In genomic region chr21:45994086-45994661, GRCh38 we compare ENCODE assay signal across 1 cellular context.
TF ChIP-seq lines count a peak whose summit lies in the region.

No MANE protein-coding gene starts in this region.

TF ChIP-seq in HCT116, 20 proteins besides CTCF, POLR2A, EP300 and RAD21 (continued from another document):
- no peak for TF ChIP-seq REST (IDR thresholded peaks at IDR 0.05; ENCODE audit: low read depth)
- no peak for TF ChIP-seq SIN3A (IDR thresholded peaks at IDR 0.05; ENCODE audit: low read depth)
- no peak for TF ChIP-seq ZBTB33 (IDR thresholded peaks at IDR 0.05; ENCODE audit: extremely low read depth, insufficient replicate concordance, low read length)
- TF ChIP-seq JUND (IDR thresholded peaks at IDR 0.05): no peak
- no peak for TF ChIP-seq SRF (IDR thresholded peaks at IDR 0.05; ENCODE audit: low read depth)
- no peak for TF ChIP-seq SP1 (IDR thresholded peaks at IDR 0.05; ENCODE audit: low read depth)
- TF ChIP-seq POLR2AphosphoS5 (IDR thresholded peaks at IDR 0.05; ENCODE audit: low read depth, low read length): no peak
TF ChIP-seq in HCT116: peak in this region for 0.
